In genomic region chr3:139830817-139831216, GRCh38 we compare ENCODE assay signal across 14 cellular contexts.
DNase-seq lines count a peak whose midpoint lies in the region; ATAC-seq and TF ChIP-seq lines count a peak whose summit lies in the region.
"Had no signal": no experiment of that assay in that cellular context is flagged by ENCODE, and none has a peak within 500 bp of the region (broad histone marks: within the 10 kb centered on the region; RNA-seq: fewer than 3 reads in every experiment).

No MANE protein-coding gene starts in this region.

- H2BK5ac ChIP-seq in mesendoderm (ENCODE audit: low read length) = no peak overlapping the region

- H3K79me2 ChIP-seq in mesendoderm (ENCODE audit: control insufficient read depth, insufficient read depth, low read length) = no peaks in the 10 kb centered on the region

- H3K36me3 Mint-ChIP-seq in CD8-positive, alpha-beta T cell = no peaks in the 10 kb centered on the region

- intact Hi-C loops in Right ventricle myocardium inferior (cut with DNase I) = no loop called here
- intact Hi-C loops in cardiac septum (cut with DNase I) = no loop called here
- intact Hi-C loops in CD8-positive, alpha-beta T cell (cut with DNase I, micrococcal nuclease) = no loop called here

- H3K4me3 ChIP-seq in coronary artery (peak overlapping the region; percentile 27), mesendoderm (ENCODE audit: low read length) (no peak overlapping the region)
- no peak overlapping the region for H3K4me3 ChIP-seq in CD8-positive, alpha-beta T cell (ENCODE audit: low read depth, low read length)
- H3K4me3 ChIP-seq: K562, Peyer's patch, tibial artery had no signal

- H3K4me1 ChIP-seq in mesendoderm (ENCODE audit: control insufficient read depth, low read depth, low read length) = no peaks in the 10 kb centered on the region
- no peaks in the 10 kb centered on the region for H3K4me1 ChIP-seq in CD8-positive, alpha-beta T cell (ENCODE audit: insufficient read depth, low read length)
- H3K4me1 ChIP-seq: Peyer's patch, tibial artery had no signal

- DNase-seq in Right ventricle myocardium inferior (ENCODE audit: missing footprints) (peak; percentile 81), cardiac septum (ENCODE audit: low spot score) (no peak), coronary artery (ENCODE audit: low spot score) (no peak), mesendoderm (peak; percentile 19), DMS79 treated with DMSO at 0.1 percent for 48 hours (lab: John Stamatoyannopoulos, UW) (no peak), NCI-H1105 treated with DMSO at 0.1 percent for 48 hours (lab: John Stamatoyannopoulos, UW) (no peak)
- no peak for DNase-seq in CD8-positive, alpha-beta T cell
- DNase-seq: Peyer's patch, tibial artery had no signal

- no peak overlapping the region for H2BK120ac ChIP-seq in mesendoderm (ENCODE audit: low read depth, low read length)

- CTCF ChIA-PET in CD8-positive, alpha-beta T cell (lab: Charles Lee) = no interaction called here

- TF ChIP-seq CTCF in coronary artery (IDR thresholded peaks at IDR 0.05) = no peak
- TF ChIP-seq CTCF in CD8-positive, alpha-beta T cell (IDR thresholded peaks at IDR 0.05) = no peak

- H4K5ac ChIP-seq in mesendoderm (ENCODE audit: low read length) = no peak overlapping the region

- H3K23ac ChIP-seq in mesendoderm (ENCODE audit: low read length) = no peak overlapping the region

- no peaks in the 10 kb centered on the region for H3K27me3 Mint-ChIP-seq in CD8-positive, alpha-beta T cell (ENCODE audit: low read depth)
- H3K27me3 Mint-ChIP-seq: activated T-helper 17 cell treated with anti-CD3 and anti-CD28 coated beads, Interleukin-2, amount 50 U/mL, for 72 hours had no signal

- no peak overlapping the region for H3K4me3 Mint-ChIP-seq in CD8-positive, alpha-beta T cell
- H3K4me3 Mint-ChIP-seq: activated T-helper 17 cell treated with anti-CD3 and anti-CD28 coated beads, Interleukin-2, amount 50 U/mL, for 72 hours; T-helper 2 cell treated with Interferon-gamma antibody and Interleukin-4, amounts not matched to agents 5 μg/mL and 100 μg/mL, for 36 hours had no signal

- no peaks in the 10 kb centered on the region for H3K79me1 ChIP-seq in mesendoderm (ENCODE audit: low read length)

- WGBS in mesendoderm (ENCODE audit: extremely low coverage, insufficient coverage, low lambda C conversion rate) = no CpG with 5 or more reads among the region's 11 CpGs

- no peaks in the 10 kb centered on the region for H3K27me3 ChIP-seq in mesendoderm (ENCODE audit: insufficient read depth, low read length, poor library complexity)
- H3K27me3 ChIP-seq in CD8-positive, alpha-beta T cell (ENCODE audit: insufficient read depth, low read length) = no peaks in the 10 kb centered on the region
- H3K27me3 ChIP-seq: neutrophil, Peyer's patch, tibial artery had no signal

- H3K4me2 ChIP-seq in mesendoderm (ENCODE audit: low read length) = no peak overlapping the region

- H2BK15ac ChIP-seq in mesendoderm (replicated peaks; ENCODE audit: low read depth) = no peak overlapping the region

- no peak overlapping the region for H2AK5ac ChIP-seq in mesendoderm (ENCODE audit: low read length)

- H3K27ac ChIP-seq in coronary artery (no peak overlapping the region), mesendoderm (ENCODE audit: low read depth, low read length) (no peak overlapping the region)
- H3K27ac ChIP-seq in CD8-positive, alpha-beta T cell (ENCODE audit: low read depth, low read length) = no peak overlapping the region
- H3K27ac ChIP-seq: neutrophil, Peyer's patch, tibial artery had no signal

- H3K9me3 ChIP-seq in CD8-positive, alpha-beta T cell (ENCODE audit: low read length) = no peaks in the 10 kb centered on the region
- H3K9me3 ChIP-seq: neutrophil, Peyer's patch, tibial artery had no signal

- H3K4ac ChIP-seq in mesendoderm (ENCODE audit: low read depth, low read length) = no peak overlapping the region

- POLR2A ChIA-PET in CD8-positive, alpha-beta T cell (lab: Charles Lee) = no interaction called here

- ATAC-seq in Right ventricle myocardium inferior (peak; percentile 91), GM18519 (IDR thresholded peaks at IDR 0.05; ENCODE audit: low FRiP score, unreplicated experiment) (no peak)
- ATAC-seq in CD8-positive, alpha-beta T cell = no peak
- ATAC-seq: activated T-helper 17 cell treated with anti-CD3 and anti-CD28 coated beads, Interleukin-2, amount 50 U/mL, for 72 hours; K562 had no signal

- H4K8ac ChIP-seq in mesendoderm (ENCODE audit: low read depth, low read length) = no peak overlapping the region

- H3K9me3 Mint-ChIP-seq in CD8-positive, alpha-beta T cell = peaks cover 3% of the 10 kb centered on the region
- H3K9me3 Mint-ChIP-seq: activated T-helper 17 cell treated with anti-CD3 and anti-CD28 coated beads, Interleukin-2, amount 50 U/mL, for 72 hours; T-helper 2 cell treated with Interferon-gamma antibody and Interleukin-4, amounts not matched to agents 5 μg/mL and 100 μg/mL, for 36 hours had no signal

- no peak overlapping the region for H3K27ac Mint-ChIP-seq in CD8-positive, alpha-beta T cell
- H3K27ac Mint-ChIP-seq: activated T-helper 17 cell treated with anti-CD3 and anti-CD28 coated beads, Interleukin-2, amount 50 U/mL, for 72 hours; T-helper 2 cell treated with Interferon-gamma antibody and Interleukin-4, amounts not matched to agents 5 μg/mL and 100 μg/mL, for 36 hours had no signal

- no peaks in the 10 kb centered on the region for H3K4me1 Mint-ChIP-seq in CD8-positive, alpha-beta T cell (ENCODE audit: low read depth)
- H3K4me1 Mint-ChIP-seq: activated T-helper 17 cell treated with anti-CD3 and anti-CD28 coated beads, Interleukin-2, amount 50 U/mL, for 72 hours had no signal

- no peak overlapping the region for H3K9ac ChIP-seq in mesendoderm (ENCODE audit: low read length)

- no peak overlapping the region for H3K56ac ChIP-seq in mesendoderm (ENCODE audit: low read length)

- H3K36me3 ChIP-seq in mesendoderm (ENCODE audit: control insufficient read depth, insufficient read depth, low read length) = no peaks in the 10 kb centered on the region
- H3K36me3 ChIP-seq in CD8-positive, alpha-beta T cell (ENCODE audit: insufficient read depth, low read length) = no peaks in the 10 kb centered on the region
- H3K36me3 ChIP-seq: neutrophil, Peyer's patch, tibial artery had no signal

- no peak overlapping the region for H3K18ac ChIP-seq in mesendoderm (ENCODE audit: low read length)

Comparison
In these comparisons a context has a peak if more than half of its experiments do, and no peak if none do; other contexts are left out.
1. DNase-seq: peak in Right ventricle myocardium inferior (single experiment) and mesendoderm (single experiment); none in cardiac septum (single experiment), coronary artery (single experiment), CD8-positive, alpha-beta T cell (0 of 7), DMS79 treated with DMSO at 0.1 percent for 48 hours (single experiment) and NCI-H1105 treated with DMSO at 0.1 percent for 48 hours (single experiment).